In genomic region chr10:32266566-32266965, GRCh38 we compare ENCODE assay signal across 18 cellular contexts.
DNase-seq lines count a peak whose midpoint lies in the region; ATAC-seq and TF ChIP-seq lines count a peak whose summit lies in the region.
"Had no signal": no experiment of that assay in that cellular context is flagged by ENCODE, and none has a peak within 500 bp of the region (broad histone marks: within the 10 kb centered on the region; RNA-seq: fewer than 3 reads in every experiment).

No MANE protein-coding gene starts in this region.

- H3K9me3 ChIP-seq in endodermal cell (ENCODE audit: control insufficient read depth, low read length) = peaks cover 20% of the 10 kb centered on the region

- WGBS in endodermal cell (ENCODE audit: insufficient coverage in 1 of 2, insufficient read length in 1 of 2), 2 experiments = 95 to 100% methylated on average over 2 of the region's 2 CpGs

- H3K27me3 Mint-ChIP-seq in natural killer cell (ENCODE audit: low read depth in 2 of 2) (no peaks in the 10 kb centered on the region), T-cell (no peaks in the 10 kb centered on the region), endodermal cell (ENCODE audit: insufficient read depth) (peaks cover 60% of the 10 kb centered on the region), progenitor cell of endocrine pancreas (no peaks in the 10 kb centered on the region)
- H3K27me3 Mint-ChIP-seq in natural killer cell treated with Interleukin-12 subunit alpha and Interleukin-12 subunit beta and Interleukin-15 and Interleukin-18, amount 100 ng/mL, for 72 hours = no peaks in the 10 kb centered on the region

- H3K9me3 Mint-ChIP-seq in natural killer cell (no peaks in the 10 kb centered on the region), T-cell (no peaks in the 10 kb centered on the region), endodermal cell (peaks cover 2% of the 10 kb centered on the region), progenitor cell of endocrine pancreas (ENCODE audit: low read depth) (no peaks in the 10 kb centered on the region)
- no peaks in the 10 kb centered on the region for H3K9me3 Mint-ChIP-seq in natural killer cell treated with Interleukin-12 subunit alpha and Interleukin-12 subunit beta and Interleukin-15 and Interleukin-18, amount 100 ng/mL, for 72 hours
- H3K9me3 Mint-ChIP-seq: CD8-positive, alpha-beta T cell had no signal

- intact Hi-C loops in natural killer cell (cut with micrococcal nuclease) = no loop called here

- CTCF ChIA-PET in T-cell (lab: Charles Lee) = no interaction called here

- no peak overlapping the region for H3K4me3 Mint-ChIP-seq in natural killer cell
- no peak overlapping the region for H3K4me3 Mint-ChIP-seq in natural killer cell treated with Interleukin-12 subunit alpha and Interleukin-12 subunit beta and Interleukin-15 and Interleukin-18, amount 100 ng/mL, for 72 hours
- H3K4me3 Mint-ChIP-seq in T-cell = no peak overlapping the region
- no peak overlapping the region for H3K4me3 Mint-ChIP-seq in endodermal cell
- no peak overlapping the region for H3K4me3 Mint-ChIP-seq in progenitor cell of endocrine pancreas (ENCODE audit: low read depth)
- H3K4me3 Mint-ChIP-seq: CD8-positive, alpha-beta T cell had no signal

- H3K4me3 ChIP-seq in endodermal cell (ENCODE audit: low read length) = no peak overlapping the region

- peaks cover 47% of the 10 kb centered on the region for H3K27me3 ChIP-seq in endodermal cell (ENCODE audit: control insufficient read depth, insufficient read depth, low read length, poor library complexity, severe bottlenecking)

- POLR2A ChIA-PET in T-cell (lab: Charles Lee) = no interaction called here

- peaks cover 13% of the 10 kb centered on the region for H3K36me3 Mint-ChIP-seq in natural killer cell
- peaks cover 15% of the 10 kb centered on the region for H3K36me3 Mint-ChIP-seq in natural killer cell treated with Interleukin-12 subunit alpha and Interleukin-12 subunit beta and Interleukin-15 and Interleukin-18, amount 100 ng/mL, for 72 hours
- peaks cover 38% of the 10 kb centered on the region for H3K36me3 Mint-ChIP-seq in T-cell
- peaks cover 50% of the 10 kb centered on the region for H3K36me3 Mint-ChIP-seq in endodermal cell (ENCODE audit: low read depth)
- peaks cover 20% of the 10 kb centered on the region for H3K36me3 Mint-ChIP-seq in progenitor cell of endocrine pancreas (ENCODE audit: insufficient read depth)

- H3K4me1 ChIP-seq in endodermal cell (ENCODE audit: control insufficient read depth, insufficient read depth, low read length) = no peaks in the 10 kb centered on the region

- H3K27ac ChIP-seq in endodermal cell (ENCODE audit: low read depth, low read length) = no peak overlapping the region

- DNase-seq in natural killer cell (no peak), T-cell (no peak), endodermal cell (no peak), progenitor cell of endocrine pancreas (ENCODE audit: low spot score, unreplicated experiment) (no peak), Ammon's horn (ENCODE audit: low spot score) (no peak)
- no peak for DNase-seq in natural killer cell treated with Interleukin-12 subunit alpha and Interleukin-12 subunit beta and Interleukin-15 and Interleukin-18, amount 100 ng/mL, for 72 hours (ENCODE audit: low spot score)
- DNase-seq: ACHN; AML-193; CD8-positive, alpha-beta T cell; DMS79 treated with DMSO at 0.1 percent for 48 hours; IMR-90; NCI-H1930; NCI-H2171; NCI-H446; OCI-M1; SHP77 treated with DMSO at 0.1 percent for 48 hours had no signal

- no peak overlapping the region for H3K9ac ChIP-seq in endodermal cell (ENCODE audit: extremely low read depth, low read length, poor library complexity, severe bottlenecking)

- H3K4me1 Mint-ChIP-seq in natural killer cell (peaks cover 22 to 24% of the 10 kb centered on the region in 2 donors), T-cell (peaks cover 0 to 5% (median 4%) of the 10 kb centered on the region in 3 donors), endodermal cell (peaks cover 15% of the 10 kb centered on the region), progenitor cell of endocrine pancreas (ENCODE audit: low read depth) (peaks cover 5% of the 10 kb centered on the region)
- peaks cover 0 to 8% of the 10 kb centered on the region in 2 donors for H3K4me1 Mint-ChIP-seq in natural killer cell treated with Interleukin-12 subunit alpha and Interleukin-12 subunit beta and Interleukin-15 and Interleukin-18, amount 100 ng/mL, for 72 hours (ENCODE audit: low read depth in 2 of 2)

- peaks cover 43% of the 10 kb centered on the region for H3K36me3 ChIP-seq in endodermal cell (ENCODE audit: control insufficient read depth, insufficient read depth, low read length)

- no peak for ATAC-seq in natural killer cell
- no peak for ATAC-seq in natural killer cell treated with Interleukin-12 subunit alpha and Interleukin-12 subunit beta and Interleukin-15 and Interleukin-18, amount 100 ng/mL, for 72 hours
- no peak for ATAC-seq in T-cell (replicated peaks in 1 of 4)
- ATAC-seq in HG02973 (IDR thresholded peaks at IDR 0.05; ENCODE audit: unreplicated experiment) = no peak
- ATAC-seq in HG02588 (IDR thresholded peaks at IDR 0.05; ENCODE audit: unreplicated experiment) = no peak
- ATAC-seq: CD8-positive, alpha-beta T cell had no signal

- H3K27ac Mint-ChIP-seq in natural killer cell = peak overlapping the region; percentile 57 to 71
- H3K27ac Mint-ChIP-seq in natural killer cell treated with Interleukin-12 subunit alpha and Interleukin-12 subunit beta and Interleukin-15 and Interleukin-18, amount 100 ng/mL, for 72 hours = peak overlapping the region in 1 of 2 donors; percentile 2
- peak overlapping the region; percentile 12 to 17 for H3K27ac Mint-ChIP-seq in T-cell
- H3K27ac Mint-ChIP-seq in endodermal cell = peak overlapping the region; percentile 83
- peak overlapping the region; percentile 8 for H3K27ac Mint-ChIP-seq in progenitor cell of endocrine pancreas

- TF ChIP-seq CTCF in natural killer cell (IDR thresholded peaks at IDR 0.05) = no peak
- no peak for TF ChIP-seq CTCF in endodermal cell (conservative IDR thresholded peaks at IDR 0.05)
- TF ChIP-seq CTCF in progenitor cell of endocrine pancreas (IDR thresholded peaks at IDR 0.05; ENCODE audit: unreplicated experiment) = no peak
